ENCODE assay signal across 2 cellular contexts in the genomic region with DNA sequence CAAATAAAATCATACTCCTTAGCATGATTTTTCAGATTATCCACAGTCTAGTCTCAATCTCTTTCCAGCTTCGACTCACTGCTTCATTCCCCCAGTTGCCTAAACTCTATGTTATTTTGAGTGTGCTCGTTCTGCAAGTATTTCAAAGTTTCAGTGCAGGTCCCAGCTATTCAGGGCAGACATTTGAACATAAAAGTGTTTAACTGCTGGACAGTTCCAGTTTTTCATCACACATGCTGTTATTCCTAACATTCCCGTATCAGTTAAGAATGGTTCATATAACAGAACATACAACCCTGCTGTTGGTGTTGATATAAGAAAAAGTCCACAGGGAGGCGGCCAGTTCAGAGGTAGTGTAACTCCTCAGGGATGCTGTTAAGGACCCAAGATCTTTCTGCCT.
A peak's percentile ranks its signal among the peaks of the same experiment; 100 is the strongest.
TF ChIP-seq lines count a peak whose summit lies in the region.

No MANE protein-coding gene starts in this region.

TF ChIP-seq in HCT116, 20 proteins besides CTCF, POLR2A, EP300 and RAD21:
- TF ChIP-seq, protein P1, sequence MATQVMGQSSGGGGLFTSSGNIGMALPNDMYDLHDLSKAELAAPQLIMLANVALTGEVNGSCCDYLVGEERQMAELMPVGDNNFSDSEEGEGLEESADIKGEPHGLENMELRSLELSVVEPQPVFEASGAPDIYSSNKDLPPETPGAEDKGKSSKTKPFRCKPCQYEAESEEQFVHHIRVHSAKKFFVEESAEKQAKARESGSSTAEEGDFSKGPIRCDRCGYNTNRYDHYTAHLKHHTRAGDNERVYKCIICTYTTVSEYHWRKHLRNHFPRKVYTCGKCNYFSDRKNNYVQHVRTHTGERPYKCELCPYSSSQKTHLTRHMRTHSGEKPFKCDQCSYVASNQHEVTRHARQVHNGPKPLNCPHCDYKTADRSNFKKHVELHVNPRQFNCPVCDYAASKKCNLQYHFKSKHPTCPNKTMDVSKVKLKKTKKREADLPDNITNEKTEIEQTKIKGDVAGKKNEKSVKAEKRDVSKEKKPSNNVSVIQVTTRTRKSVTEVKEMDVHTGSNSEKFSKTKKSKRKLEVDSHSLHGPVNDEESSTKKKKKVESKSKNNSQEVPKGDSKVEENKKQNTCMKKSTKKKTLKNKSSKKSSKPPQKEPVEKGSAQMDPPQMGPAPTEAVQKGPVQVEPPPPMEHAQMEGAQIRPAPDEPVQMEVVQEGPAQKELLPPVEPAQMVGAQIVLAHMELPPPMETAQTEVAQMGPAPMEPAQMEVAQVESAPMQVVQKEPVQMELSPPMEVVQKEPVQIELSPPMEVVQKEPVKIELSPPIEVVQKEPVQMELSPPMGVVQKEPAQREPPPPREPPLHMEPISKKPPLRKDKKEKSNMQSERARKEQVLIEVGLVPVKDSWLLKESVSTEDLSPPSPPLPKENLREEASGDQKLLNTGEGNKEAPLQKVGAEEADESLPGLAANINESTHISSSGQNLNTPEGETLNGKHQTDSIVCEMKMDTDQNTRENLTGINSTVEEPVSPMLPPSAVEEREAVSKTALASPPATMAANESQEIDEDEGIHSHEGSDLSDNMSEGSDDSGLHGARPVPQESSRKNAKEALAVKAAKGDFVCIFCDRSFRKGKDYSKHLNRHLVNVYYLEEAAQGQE (IDR thresholded peaks at IDR 0.05; ENCODE audit: low read depth) = 0 out of 2 replicates have a peak, but pooled peaks have one; percentile 2
- TF ChIP-seq ZFX (IDR thresholded peaks at IDR 0.05) = no peak

TF ChIP-seq in HEK293, 187 proteins besides CTCF, POLR2A, EP300 and RAD21:
- TF ChIP-seq, protein P2, sequence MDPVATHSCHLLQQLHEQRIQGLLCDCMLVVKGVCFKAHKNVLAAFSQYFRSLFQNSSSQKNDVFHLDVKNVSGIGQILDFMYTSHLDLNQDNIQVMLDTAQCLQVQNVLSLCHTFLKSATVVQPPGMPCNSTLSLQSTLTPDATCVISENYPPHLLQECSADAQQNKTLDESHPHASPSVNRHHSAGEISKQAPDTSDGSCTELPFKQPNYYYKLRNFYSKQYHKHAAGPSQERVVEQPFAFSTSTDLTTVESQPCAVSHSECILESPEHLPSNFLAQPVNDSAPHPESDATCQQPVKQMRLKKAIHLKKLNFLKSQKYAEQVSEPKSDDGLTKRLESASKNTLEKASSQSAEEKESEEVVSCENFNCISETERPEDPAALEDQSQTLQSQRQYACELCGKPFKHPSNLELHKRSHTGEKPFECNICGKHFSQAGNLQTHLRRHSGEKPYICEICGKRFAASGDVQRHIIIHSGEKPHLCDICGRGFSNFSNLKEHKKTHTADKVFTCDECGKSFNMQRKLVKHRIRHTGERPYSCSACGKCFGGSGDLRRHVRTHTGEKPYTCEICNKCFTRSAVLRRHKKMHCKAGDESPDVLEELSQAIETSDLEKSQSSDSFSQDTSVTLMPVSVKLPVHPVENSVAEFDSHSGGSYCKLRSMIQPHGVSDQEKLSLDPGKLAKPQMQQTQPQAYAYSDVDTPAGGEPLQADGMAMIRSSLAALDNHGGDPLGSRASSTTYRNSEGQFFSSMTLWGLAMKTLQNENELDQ (tag by site-specific recombination; IDR thresholded peaks at IDR 0.05; ENCODE audit: low read depth) = no peak
- TF ChIP-seq, protein P1 (tag by site-specific recombination; IDR thresholded peaks at IDR 0.05) = peak; percentile 79
